In the genomic region with DNA sequence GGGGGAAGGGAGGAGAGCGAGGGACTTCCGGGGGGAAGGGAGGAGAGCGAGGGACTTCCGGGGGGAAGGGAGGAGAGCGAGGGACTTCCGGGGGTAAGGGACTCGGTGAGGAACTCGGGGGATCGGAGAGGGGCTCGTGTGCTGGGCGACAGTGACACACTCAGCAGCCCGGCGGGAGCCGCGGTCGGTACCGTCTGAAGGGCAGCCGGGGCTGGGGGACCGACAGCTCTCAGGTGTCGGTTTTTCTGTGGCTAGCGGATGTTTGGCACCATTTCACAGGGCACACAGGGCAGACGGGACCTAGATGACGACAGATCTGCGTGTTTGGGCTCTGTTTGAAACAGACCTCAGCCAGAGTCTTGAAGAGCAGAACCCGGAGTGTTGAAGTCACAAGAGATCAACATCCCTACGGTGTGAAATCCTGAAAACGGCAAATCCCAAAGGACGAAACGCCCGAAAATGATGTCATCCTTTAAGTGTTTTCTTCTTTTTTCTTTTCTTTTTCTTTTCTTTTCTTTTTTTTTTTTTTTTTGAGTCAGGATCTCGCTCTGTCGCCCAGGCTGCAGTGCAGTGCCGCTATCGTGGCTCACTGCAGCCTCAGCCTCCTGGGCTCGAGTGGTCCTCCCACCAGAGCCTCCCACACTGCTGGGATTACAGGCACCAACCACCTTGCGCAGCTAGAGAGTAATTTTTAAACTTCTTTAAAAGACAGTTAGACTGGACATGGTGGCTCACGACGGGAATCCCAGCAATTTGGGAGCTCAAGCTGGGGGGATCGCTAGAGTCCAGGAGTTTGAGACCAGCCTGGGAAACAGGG, we compare ENCODE assay signal across 8 cellular contexts. TPM values are rescaled to one million over a fixed set of nuclear protein-coding genes. Genes with fewer than 3 reads are reported as not detected.
DNase-seq lines count a peak whose midpoint lies in the region; ATAC-seq and TF ChIP-seq lines count a peak whose summit lies in the region.

No MANE protein-coding gene starts in this region.

- peaks cover 0 to 3% (median 0%) of the 10 kb centered on the region in 7 donors for H3K9me3 Mint-ChIP-seq in CD14-positive monocyte
- H3K9me3 Mint-ChIP-seq in neural progenitor cell, result no peaks in the 10 kb centered on the region

- H3K27ac Mint-ChIP-seq in CD14-positive monocyte (peak overlapping the region; percentile 95 to 99 (median 98)), neural progenitor cell (peak overlapping the region; percentile 86)

- H3K4me3 ChIP-seq in RWPE2 (ENCODE audit: severe bottlenecking) (peak overlapping the region; percentile 89), fibroblast of villous mesenchyme (ENCODE audit: low read depth, low read length) (peak overlapping the region; percentile 95), neural progenitor cell (peak overlapping the region; percentile 90), stomach (peak overlapping the region; percentile 53 to 76 (median 68))

- H3F3A ChIP-seq in neural progenitor cell (ENCODE audit: low read depth), result peaks cover 22% of the 10 kb centered on the region

- H3K9me3 ChIP-seq in RWPE2 (ENCODE audit: severe bottlenecking) (no peaks in the 10 kb centered on the region), neural progenitor cell (ENCODE audit: low read depth) (no peaks in the 10 kb centered on the region), stomach (no peaks in the 10 kb centered on the region)

- H3K36me3 ChIP-seq in RWPE2 (ENCODE audit: low read depth) (no peaks in the 10 kb centered on the region), neural progenitor cell (no peaks in the 10 kb centered on the region), stomach (no peaks in the 10 kb centered on the region)

- H3K9ac ChIP-seq in neural progenitor cell, result peak overlapping the region; percentile 81

- ATAC-seq in GM19372 (IDR thresholded peaks at IDR 0.05; ENCODE audit: low read depth, unreplicated experiment) (peak; percentile 71), RWPE2 (ENCODE audit: low read depth) (peak; percentile 67)

- 3 to 20% (median 6%) methylated on average over 19 to 38 of the region's 39 CpGs for WGBS in stomach, 5 donors

- peak overlapping the region; percentile 81 for H3K27ac ChIP-seq in RWPE2 (ENCODE audit: poor library complexity, severe bottlenecking)
- peak overlapping the region; percentile 78 for H3K27ac ChIP-seq in neural progenitor cell
- H3K27ac ChIP-seq in stomach, result peak overlapping the region; percentile 95 to 97 (median 96)

- H3K4me2 ChIP-seq in neural progenitor cell, result peak overlapping the region; percentile 99

- peak in 2 of 4 donors; percentile 46 to 77 for TF ChIP-seq POLR2A in stomach (IDR thresholded peaks at IDR 0.05)

- H3K27me3 Mint-ChIP-seq in CD14-positive monocyte (ENCODE audit: low read depth in 3 of 3) (peaks cover 17 to 20% (median 18%) of the 10 kb centered on the region in 3 donors), neural progenitor cell (ENCODE audit: insufficient read depth, low read depth) (peaks cover 6% of the 10 kb centered on the region)

- TF ChIP-seq EP300 in stomach (IDR thresholded peaks at IDR 0.05), result no peak

- H3K4me1 Mint-ChIP-seq in CD14-positive monocyte (peaks cover 15% of the 10 kb centered on the region), neural progenitor cell (peaks cover 10% of the 10 kb centered on the region)

- DNase-seq in CD14-positive monocyte (ENCODE audit: low spot score) (peak; percentile 84), HUDEP-2 (lab: John Stamatoyannopoulos, UW; ENCODE audit: unreplicated experiment in 76 of 76) (peak in 65 of 76 experiments; percentile 15 to 86 (median 67)), RWPE2 (ENCODE audit: low spot score) (no peak), fibroblast of villous mesenchyme (ENCODE audit: low read depth) (peak; percentile 89), neural progenitor cell (ENCODE audit: low spot score) (peak; percentile 90), stomach (peak; percentile 65)
- peak; percentile 91 for DNase-seq in activated effector memory CD4-positive, alpha-beta T cell treated with anti-CD3 and anti-CD28 coated beads, Interleukin-2, amount 50 U/mL, for 16 hours

- H4K20me1 ChIP-seq in neural progenitor cell (ENCODE audit: low read depth), result no peaks in the 10 kb centered on the region

- H3K27me3 ChIP-seq in RWPE2 (ENCODE audit: insufficient read depth, poor library complexity, severe bottlenecking) (no peaks in the 10 kb centered on the region), neural progenitor cell (peaks cover 13% of the 10 kb centered on the region), stomach (no peaks in the 10 kb centered on the region)

- TF ChIP-seq CTCF in CD14-positive monocyte (IDR thresholded peaks at IDR 0.05), result no peak
- no peak for TF ChIP-seq CTCF in RWPE2 (IDR thresholded peaks at IDR 0.05; ENCODE audit: poor library complexity, severe bottlenecking)
- no peak for TF ChIP-seq CTCF in fibroblast of villous mesenchyme (IDR thresholded peaks at IDR 0.05; ENCODE audit: insufficient read depth, low read depth, low read length)
- TF ChIP-seq CTCF in neural progenitor cell (IDR thresholded peaks at IDR 0.05), result no peak
- TF ChIP-seq CTCF in stomach (IDR thresholded peaks at IDR 0.05), result no peak

- no peaks in the 10 kb centered on the region for H3K79me2 ChIP-seq in neural progenitor cell (ENCODE audit: low read depth)

- H3K4me3 Mint-ChIP-seq in CD14-positive monocyte (peak overlapping the region; percentile 94 to 96), neural progenitor cell (peak overlapping the region; percentile 96)

- intact Hi-C loops in CD14-positive monocyte (cut with micrococcal nuclease) (loop anchor here in 1 of 2 donors (2.0 kb wide), 1 partner anchor 47 kb away; no protein-coding TSS in a partner anchor), stomach (cut with DNase I; ENCODE audit: low total_unique reads) (no loop called here)

- peak overlapping the region; percentile 58 for H2AFZ ChIP-seq in neural progenitor cell (replicated peaks)

- H3K36me3 Mint-ChIP-seq in CD14-positive monocyte (no peaks in the 10 kb centered on the region), neural progenitor cell (peaks cover 3% of the 10 kb centered on the region)

- no peaks in the 10 kb centered on the region for H3K4me1 ChIP-seq in RWPE2 (ENCODE audit: insufficient read depth, poor library complexity, severe bottlenecking)
- H3K4me1 ChIP-seq in neural progenitor cell, result no peaks in the 10 kb centered on the region
- peaks cover 5 to 14% (median 13%) of the 10 kb centered on the region in 4 donors for H3K4me1 ChIP-seq in stomach

RNA-seq across cellular contexts. Expression of gene ZNF778, which starts 23.9 kb away (rescaled TPM):
- polyA plus RNA-seq in CD14-positive monocyte (under 1 TPM; 0.51 to 0.60 TPM), stomach (1 to 10 TPM; 1.2 to 7.2 (median 1.5) TPM)
- total RNA-seq in fibroblast of villous mesenchyme (8.7 and 16.4 TPM in 2 replicates), neural progenitor cell (ENCODE audit: low replicate concordance) (21.5 and 26.1 TPM in 2 replicates), stomach (10 to 100 TPM in 1 of 5 donors, 1 to 10 TPM in 4; 4.1 to 11.7 (median 4.9) TPM)

RNA-seq across cellular contexts. Expression of gene SLC22A31, which starts 41.1 kb away (rescaled TPM):
- polyA plus RNA-seq in CD14-positive monocyte (not detected), stomach (1 to 10 TPM; 1.4 to 6.4 (median 3.0) TPM)
- total RNA-seq in fibroblast of villous mesenchyme (under 0.01 TPM in 1 of 2 replicates, not detected in the other), neural progenitor cell (ENCODE audit: low replicate concordance) (0.87 TPM in 1 of 2 replicates, not detected in the other), stomach (1 to 10 TPM in 1 of 5 donors, not detected in 4; 2.7 TPM)
